In genomic region chr3:11523793-11524160, GRCh38 we compare ENCODE assay signal across 20 cellular contexts.
DNase-seq lines count a peak whose midpoint lies in the region; ATAC-seq and TF ChIP-seq lines count a peak whose summit lies in the region.
"Had no signal": no experiment of that assay in that cellular context is flagged by ENCODE, and none has a peak within 500 bp of the region (broad histone marks: within the 10 kb centered on the region; RNA-seq: fewer than 3 reads in every experiment).

No MANE protein-coding gene starts in this region.

- H3K27ac ChIP-seq in coronary artery = peak overlapping the region; percentile 52 to 71
- H3K27ac ChIP-seq in muscle layer of colon (ENCODE audit: low read depth, low read length) = peak overlapping the region; percentile 32
- peak overlapping the region; percentile 62 to 63 for H3K27ac ChIP-seq in tibial artery
- H3K27ac ChIP-seq: 22Rv1, PC-9, psoas muscle, WERI-Rb-1 had no signal

- H3K9me3 ChIP-seq in muscle layer of colon (ENCODE audit: low read length) (no peaks in the 10 kb centered on the region), tibial artery (no peaks in the 10 kb centered on the region)
- H3K9me3 ChIP-seq: heart left ventricle, psoas muscle had no signal

- intact Hi-C loops in tibial artery (cut with DNase I; ENCODE audit: low total_unique reads) = no loop called here

- no peaks in the 10 kb centered on the region for H3K9me3 Mint-ChIP-seq in immature natural killer cell
- H3K9me3 Mint-ChIP-seq in stimulated activated naive B cell treated with anti-CD40 and anti-IgM and Interleukin-4, amounts not matched to agents 10 μg/mL and 1 μg/mL and 100 μg/mL, for 72 hours = no peaks in the 10 kb centered on the region

- H3K4me3 ChIP-seq in coronary artery = no peak overlapping the region
- peak overlapping the region in 1 of 2 donors; percentile 35 for H3K4me3 ChIP-seq in muscle layer of colon (ENCODE audit: low read depth in 1 of 2, low read length in 2 of 2)
- no peak overlapping the region for H3K4me3 ChIP-seq in tibial artery
- H3K4me3 ChIP-seq: heart left ventricle, K562, PC-9, psoas muscle had no signal

- DNase-seq in NCI-H1417 (lab: John Stamatoyannopoulos, UW) (peak in 2 of 3 experiments; percentile 25 to 62), NCI-H1417 treated with DMSO at 0.1 percent for 48 hours (lab: John Stamatoyannopoulos, UW) (no peak), coronary artery (ENCODE audit: low spot score) (peak; percentile 62), tibial artery (peak; percentile 43 to 66), NCI-H82 (lab: John Stamatoyannopoulos, UW) (no peak), immature natural killer cell (no peak)
- DNase-seq in stimulated activated naive B cell treated with anti-CD40 and anti-IgM and Interleukin-4, amounts not matched to agents 10 μg/mL and 1 μg/mL and 100 μg/mL, for 72 hours = no peak
- DNase-seq: C1 segment of cervical spinal cord, cortex of kidney, DMS53, erythroblast, NCI-H1105, PC-9, psoas muscle, SW 1271, WERI-Rb-1 had no signal

- peaks cover 0 to 1% of the 10 kb centered on the region in 2 donors for H3K4me1 Mint-ChIP-seq in immature natural killer cell
- no peaks in the 10 kb centered on the region for H3K4me1 Mint-ChIP-seq in stimulated activated naive B cell treated with anti-CD40 and anti-IgM and Interleukin-4, amounts not matched to agents 10 μg/mL and 1 μg/mL and 100 μg/mL, for 72 hours

- H3K36me3 ChIP-seq in muscle layer of colon (ENCODE audit: insufficient read depth, low read length) = no peaks in the 10 kb centered on the region
- H3K36me3 ChIP-seq in tibial artery = no peaks in the 10 kb centered on the region
- H3K36me3 ChIP-seq: heart left ventricle, WERI-Rb-1 had no signal

- H3K36me3 Mint-ChIP-seq in immature natural killer cell = peaks cover 6 to 7% (median 6%) of the 10 kb centered on the region in 3 donors
- H3K36me3 Mint-ChIP-seq in stimulated activated naive B cell treated with anti-CD40 and anti-IgM and Interleukin-4, amounts not matched to agents 10 μg/mL and 1 μg/mL and 100 μg/mL, for 72 hours = peaks cover 21 to 27% of the 10 kb centered on the region in 2 donors

- no peak overlapping the region for H3K27ac Mint-ChIP-seq in immature natural killer cell
- no peak overlapping the region for H3K27ac Mint-ChIP-seq in stimulated activated naive B cell treated with anti-CD40 and anti-IgM and Interleukin-4, amounts not matched to agents 10 μg/mL and 1 μg/mL and 100 μg/mL, for 72 hours

- TF ChIP-seq CTCF in coronary artery (IDR thresholded peaks at IDR 0.05) (no peak), tibial artery (IDR thresholded peaks at IDR 0.05) (no peak)

- no peaks in the 10 kb centered on the region for H3K27me3 ChIP-seq in muscle layer of colon (ENCODE audit: control insufficient read depth in 1 of 2, insufficient read depth in 2 of 2, low read length in 2 of 2)
- no peaks in the 10 kb centered on the region for H3K27me3 ChIP-seq in tibial artery
- H3K27me3 ChIP-seq: heart left ventricle had no signal

- ATAC-seq in stimulated activated naive B cell treated with anti-CD40 and anti-IgM and Interleukin-4, amounts not matched to agents 10 μg/mL and 1 μg/mL and 100 μg/mL, for 72 hours (replicated peaks) = no peak
- ATAC-seq: K562, psoas muscle had no signal

- H3K9ac ChIP-seq in muscle layer of colon (ENCODE audit: low read length) = no peak overlapping the region

- H3K4me3 Mint-ChIP-seq in immature natural killer cell = no peak overlapping the region
- H3K4me3 Mint-ChIP-seq in stimulated activated naive B cell treated with anti-CD40 and anti-IgM and Interleukin-4, amounts not matched to agents 10 μg/mL and 1 μg/mL and 100 μg/mL, for 72 hours = no peak overlapping the region

- H3K27me3 Mint-ChIP-seq in immature natural killer cell (ENCODE audit: low read depth in 3 of 3) = peaks cover 0 to 1% (median 0%) of the 10 kb centered on the region in 3 donors
- H3K27me3 Mint-ChIP-seq in stimulated activated naive B cell treated with anti-CD40 and anti-IgM and Interleukin-4, amounts not matched to agents 10 μg/mL and 1 μg/mL and 100 μg/mL, for 72 hours = no peaks in the 10 kb centered on the region

- peaks cover 17% of the 10 kb centered on the region for H3K4me1 ChIP-seq in muscle layer of colon (ENCODE audit: insufficient read depth, low read length)
- H3K4me1 ChIP-seq in tibial artery = peaks cover 0 to 25% (median 12%) of the 10 kb centered on the region in 4 donors

Comparison
In these comparisons a context has a peak if more than half of its experiments do, and no peak if none do; other contexts are left out.
1. DNase-seq: peak in NCI-H1417 (2 of 3), coronary artery (single experiment) and tibial artery (2 of 2); none in NCI-H1417 treated with DMSO at 0.1 percent for 48 hours (single experiment), NCI-H82 (single experiment), immature natural killer cell (0 of 3) and stimulated activated naive B cell treated with anti-CD40 and anti-IgM and Interleukin-4, amounts not matched to agents 10 μg/mL and 1 μg/mL and 100 μg/mL, for 72 hours (single experiment).
2. Peak in every context shown above with its lines, with median percentiles within 50 percentile points of each other: H3K27ac ChIP-seq.